In genomic region chr6:69957990-69958559, GRCh38 we compare ENCODE assay signal across 29 cellular contexts.
DNase-seq lines count a peak whose midpoint lies in the region; ATAC-seq lines count a peak whose summit lies in the region.
"Had no signal": no experiment of that assay in that cellular context is flagged by ENCODE, and none has a peak within 500 bp of the region (broad histone marks: within the 10 kb centered on the region; RNA-seq: fewer than 3 reads in every experiment).

No MANE protein-coding gene starts in this region.

- DNase-seq in EH (ENCODE audit: low read depth) = peak; percentile 0
- DNase-seq in NCI-H2171 (lab: John Stamatoyannopoulos, UW) = peak; percentile 41
- peak; percentile 59 for DNase-seq in cerebellar cortex (ENCODE audit: low spot score)
- DNase-seq in mesenchymal stem cell = peak; percentile 43
- no peak for DNase-seq in SHP77 treated with DMSO at 0.1 percent for 48 hours (lab: John Stamatoyannopoulos, UW)
- DNase-seq in AG08396 (ENCODE audit: low spot score) = no peak
- DNase-seq: activated CD4-positive, alpha-beta T cell treated with anti-CD3 and anti-CD28 coated beads for 48 hours; activated gamma-delta T cell treated with Interleukin-2 at 50 U/mL for 16 hours; activated T-cell treated with anti-CD3 and anti-CD28 coated beads, Interleukin-2, amount 50 U/mL, for 4 hours; body of pancreas; effector CD8-positive, alpha-beta T cell; gastrocnemius medialis; H9; immature natural killer cell; mesendoderm; NCI-H1092 treated with DMSO at 0.1 percent for 48 hours; NCI-H1930; NCI-H345; PC-9; stimulated activated CD4-positive, alpha-beta T cell treated with anti-CD3 and anti-CD28 coated beads, Interleukin-4, amount 100 ng/mL, for 24 hours; substantia nigra; upper lobe of left lung; WERI-Rb-1 had no signal

- no peak overlapping the region for H3K4me3 ChIP-seq in mesenchymal stem cell (ENCODE audit: insufficient read depth in 1 of 2, low read depth in 1 of 2, low read length in 2 of 2)
- H3K4me3 ChIP-seq: body of pancreas, gastrocnemius medialis, hepatocyte, PC-9, upper lobe of left lung had no signal

- H3K79me1 ChIP-seq in mesenchymal stem cell (replicated peaks; ENCODE audit: low read length, poor library complexity, severe bottlenecking) = no peaks in the 10 kb centered on the region

- no peak overlapping the region for H2AFZ ChIP-seq in mesenchymal stem cell (ENCODE audit: low read depth, low read length)
- H2AFZ ChIP-seq: hepatocyte, PC-9 had no signal

- H2AK5ac ChIP-seq in mesenchymal stem cell (ENCODE audit: low read length, severe bottlenecking) = no peak overlapping the region

- H3K9me3 ChIP-seq in mesenchymal stem cell (ENCODE audit: control insufficient read depth, low read length) = no peaks in the 10 kb centered on the region
- H3K9me3 ChIP-seq: body of pancreas, gastrocnemius medialis, upper lobe of left lung had no signal

- H3K27ac ChIP-seq in mesenchymal stem cell (ENCODE audit: low read length, poor library complexity, severe bottlenecking) = no peak overlapping the region
- H3K27ac ChIP-seq: body of pancreas, gastrocnemius medialis, hepatocyte, PC-9, upper lobe of left lung, WERI-Rb-1 had no signal

- H2BK5ac ChIP-seq in mesenchymal stem cell (ENCODE audit: low read depth, low read length, poor library complexity, severe bottlenecking) = no peak overlapping the region

- no peaks in the 10 kb centered on the region for H3K27me3 ChIP-seq in mesenchymal stem cell (ENCODE audit: control insufficient read depth in 1 of 2, insufficient read depth in 1 of 2, low read length in 2 of 2)
- H3K27me3 ChIP-seq: body of pancreas, gastrocnemius medialis, hepatocyte, upper lobe of left lung had no signal

- H3K4me1 ChIP-seq in mesenchymal stem cell (ENCODE audit: control insufficient read depth, insufficient read depth, low read depth, low read length) = no peaks in the 10 kb centered on the region
- H3K4me1 ChIP-seq: body of pancreas, upper lobe of left lung had no signal

- no peak overlapping the region for H3K18ac ChIP-seq in mesenchymal stem cell (ENCODE audit: low read depth in 1 of 2, low read length in 2 of 2)

- no peak overlapping the region for H3K9ac ChIP-seq in mesenchymal stem cell (ENCODE audit: low read length)

- H3K4me2 ChIP-seq in mesenchymal stem cell (ENCODE audit: low read length, poor library complexity, severe bottlenecking) = no peak overlapping the region
- H3K4me2 ChIP-seq: hepatocyte, PC-9 had no signal

- H3K4ac ChIP-seq in mesenchymal stem cell (ENCODE audit: low read depth in 1 of 2, low read length in 2 of 2) = peak overlapping the region in 1 of 2 experiments; percentile 19

- no CpG with 5 or more reads among the region's 3 CpGs for WGBS in mesenchymal stem cell

- H2BK12ac ChIP-seq in mesenchymal stem cell (ENCODE audit: low read length in 2 of 2) = peak overlapping the region in 1 of 2 experiments; percentile 65

- H3K23ac ChIP-seq in mesenchymal stem cell (ENCODE audit: low read length in 2 of 2) = no peak overlapping the region

- H4K91ac ChIP-seq in mesenchymal stem cell (ENCODE audit: low read length) = no peak overlapping the region

- H2BK120ac ChIP-seq in mesenchymal stem cell (ENCODE audit: low read depth, low read length) = no peak overlapping the region

- H3K14ac ChIP-seq in mesenchymal stem cell (ENCODE audit: low read length in 2 of 2) = no peak overlapping the region

- H3K36me3 ChIP-seq in mesenchymal stem cell (ENCODE audit: control insufficient read depth in 1 of 2, insufficient read depth in 2 of 2, low read depth in 1 of 2, low read length in 2 of 2) = no peaks in the 10 kb centered on the region
- H3K36me3 ChIP-seq: gastrocnemius medialis, upper lobe of left lung, WERI-Rb-1 had no signal

- no peak overlapping the region for H4K8ac ChIP-seq in mesenchymal stem cell (ENCODE audit: low read length)

- H2BK15ac ChIP-seq in mesenchymal stem cell (ENCODE audit: low read depth, poor library complexity, severe bottlenecking) = no peak overlapping the region

- no peak for ATAC-seq in GM18519 (IDR thresholded peaks at IDR 0.05; ENCODE audit: low FRiP score, unreplicated experiment)
- ATAC-seq: activated T-cell treated with anti-CD3 and anti-CD28 coated beads, Interleukin-2, amount 50 U/mL, for 4 hours; body of pancreas; gastrocnemius medialis; left lobe of liver; Right ventricle myocardium inferior; sciatic nerve; stimulated activated memory B cell treated with anti-CD40 and anti-IgM and Interleukin-4, amounts not matched to agents 10 μg/mL and 1 μg/mL and 100 μg/mL, for 72 hours had no signal

Comparison
In these comparisons a context has a peak if more than half of its experiments do, and no peak if none do; other contexts are left out.
1. DNase-seq: peak in EH (single experiment), NCI-H2171 (single experiment), cerebellar cortex (single experiment) and mesenchymal stem cell (single experiment); none in SHP77 treated with DMSO at 0.1 percent for 48 hours (single experiment) and AG08396 (single experiment).